In genomic region chr9:81092057-81092456, GRCh38 we compare ENCODE assay signal across 21 cellular contexts.
A peak's percentile ranks its signal among the peaks of the same experiment; 100 is the strongest.
DNase-seq lines count a peak whose midpoint lies in the region; ATAC-seq and TF ChIP-seq lines count a peak whose summit lies in the region.
"Had no signal": no experiment of that assay in that cellular context is flagged by ENCODE, and none has a peak within 500 bp of the region (broad histone marks: within the 10 kb centered on the region; RNA-seq: fewer than 3 reads in every experiment).

No MANE protein-coding gene starts in this region.

- CTCF ChIA-PET in MCF 10A (lab: Yijun Ruan, JAX): interaction anchor here (0.6 kb wide), 2 partner anchors 18 to 564 kb away, joined by 3 read pairs; no protein-coding TSS in a partner anchor
- CTCF ChIA-PET in SK-N-SH (lab: Yijun Ruan, JAX): interaction anchor here (1.2 kb wide), 1 partner anchor 12 kb away, joined by 3 read pairs; no protein-coding TSS in a partner anchor

- TF ChIP-seq EP300 in SK-N-SH (IDR thresholded peaks at IDR 0.05; ENCODE audit: borderline replicate concordance in 1 of 2, low read depth in 1 of 2, low read length in 1 of 2): no peak

- 70% methylated on average over 2 of the region's 2 CpGs for WGBS in SK-N-SH (ENCODE audit: low lambda C conversion rate)

- TF ChIP-seq POLR2A in breast epithelium (IDR thresholded peaks at IDR 0.05): no peak

- H3K9me2 ChIP-seq in SK-N-SH: no peaks in the 10 kb centered on the region

- intact Hi-C loops in MCF 10A (cut with micrococcal nuclease) (no loop called here), breast epithelium (cut with DNase I; ENCODE audit: low total_unique reads) (no loop called here)

- H3K27ac Mint-ChIP-seq in MCF 10A (ENCODE audit: low read depth, unreplicated experiment): no peak overlapping the region
- H3K27ac Mint-ChIP-seq: CD4-positive, alpha-beta T cell; IgD-negative memory B cell had no signal

- H3K36me3 Mint-ChIP-seq in MCF 10A (ENCODE audit: insufficient read depth, unreplicated experiment): no peaks in the 10 kb centered on the region
- H3K36me3 Mint-ChIP-seq: IgD-negative memory B cell had no signal

- no peak for TF ChIP-seq RAD21 in SK-N-SH (IDR thresholded peaks at IDR 0.05; ENCODE audit: low read length)

- H3K4me1 Mint-ChIP-seq in MCF 10A (ENCODE audit: insufficient read depth, unreplicated experiment): peaks cover 6% of the 10 kb centered on the region
- H3K4me1 Mint-ChIP-seq: IgD-negative memory B cell had no signal

- H3K4me1 ChIP-seq in breast epithelium (no peaks in the 10 kb centered on the region), SK-N-SH (ENCODE audit: control insufficient read depth in 1 of 2, insufficient read depth in 2 of 2, low read depth in 1 of 2, low read length in 1 of 2) (no peaks in the 10 kb centered on the region)
- H3K4me1 ChIP-seq: HAP-1 had no signal

- H3K9ac ChIP-seq in SK-N-SH: no peak overlapping the region
- H3K9ac ChIP-seq: BLaER1 treated with 17β-estradiol and CSF1 and Interleukin-3, amounts not matched to agents 10 nM and 100 nM; KMS-11 had no signal

- no peak for TF ChIP-seq CTCF in MCF 10A (IDR thresholded peaks at IDR 0.05; ENCODE audit: unreplicated experiment)
- no peak for TF ChIP-seq CTCF in breast epithelium (IDR thresholded peaks at IDR 0.05)
- no peak for TF ChIP-seq CTCF in GM20000 (IDR thresholded peaks at IDR 0.05; ENCODE audit: extremely low read depth, missing control alignments)
- no peak for TF ChIP-seq CTCF in SK-N-SH (IDR thresholded peaks at IDR 0.05)

- H3K27me3 ChIP-seq in breast epithelium (no peaks in the 10 kb centered on the region), SK-N-SH (ENCODE audit: insufficient read depth) (no peaks in the 10 kb centered on the region)
- H3K27me3 ChIP-seq: BLaER1 treated with 17β-estradiol and CSF1 and Interleukin-3, amounts not matched to agents 10 nM and 100 nM had no signal

- H3K36me3 ChIP-seq in breast epithelium (no peaks in the 10 kb centered on the region), SK-N-SH (replicated peaks in 1 of 2; ENCODE audit: control insufficient read depth in 1 of 2, insufficient read depth in 2 of 2, low read length in 1 of 2) (no peaks in the 10 kb centered on the region)
- H3K36me3 ChIP-seq: BLaER1 treated with 17β-estradiol and CSF1 and Interleukin-3, amounts not matched to agents 10 nM and 100 nM; HAP-1 had no signal

- DNase-seq in MCF 10A (ENCODE audit: unreplicated experiment): peak; percentile 38
- no peak for DNase-seq in breast epithelium (ENCODE audit: low spot score in 2 of 2)
- DNase-seq in amniotic epithelial cell (ENCODE audit: low read depth): peak; percentile 33
- DNase-seq in fibroblast of the conjunctiva (ENCODE audit: low read depth): peak; percentile 3
- no peak for DNase-seq in iPS-NIHi7 (ENCODE audit: extremely low spot score)
- no peak for DNase-seq in GM20000 (ENCODE audit: low spot score)
- DNase-seq in SK-N-SH: no peak
- DNase-seq: AML-193; CD4-positive, alpha-beta T cell; GOT3; NCI-H2029; NCI-H446; NCI-H526 treated with DMSO at 0.1 percent for 48 hours; SHP77 had no signal

- H3K4me3 Mint-ChIP-seq in MCF 10A (ENCODE audit: unreplicated experiment): no peak overlapping the region
- H3K4me3 Mint-ChIP-seq: CD4-positive, alpha-beta T cell; IgD-negative memory B cell had no signal

- H3K27me3 Mint-ChIP-seq in MCF 10A (ENCODE audit: insufficient read depth, unreplicated experiment): no peaks in the 10 kb centered on the region
- H3K27me3 Mint-ChIP-seq: CD4-positive, alpha-beta T cell; IgD-negative memory B cell had no signal

- no peak overlapping the region for H3K4me3 ChIP-seq in breast epithelium
- no peak overlapping the region for H3K4me3 ChIP-seq in SK-N-SH (ENCODE audit: low read depth in 2 of 2, low read length in 1 of 2)
- H3K4me3 ChIP-seq: BLaER1 treated with 17β-estradiol and CSF1 and Interleukin-3, amounts not matched to agents 10 nM and 100 nM; HAP-1 had no signal

- BruUV-seq in MCF 10A (replicated peaks; lab: Mats Ljungman, UMichigan): no TSS peak

- ATAC-seq in GM18873 (IDR thresholded peaks at IDR 0.05; ENCODE audit: low FRiP score, unreplicated experiment): no peak
- ATAC-seq: Panc1 had no signal

- H3K9me3 Mint-ChIP-seq in MCF 10A (ENCODE audit: unreplicated experiment): no peaks in the 10 kb centered on the region
- H3K9me3 Mint-ChIP-seq: CD4-positive, alpha-beta T cell had no signal

- H3K27ac ChIP-seq in breast epithelium (no peak overlapping the region), SK-N-SH (ENCODE audit: low read depth in 2 of 2, low read length in 1 of 2) (no peak overlapping the region)
- H3K27ac ChIP-seq: BLaER1 treated with 17β-estradiol and CSF1 and Interleukin-3, amounts not matched to agents 10 nM and 100 nM; KMS-11; RWPE1 had no signal

- POLR2A ChIA-PET in MCF 10A (lab: Yijun Ruan, JAX) (no interaction called here), SK-N-SH (lab: Yijun Ruan, JAX) (no interaction called here)

- no peaks in the 10 kb centered on the region for H3K9me3 ChIP-seq in breast epithelium
- no peaks in the 10 kb centered on the region for H3K9me3 ChIP-seq in SK-N-SH
- H3K9me3 ChIP-seq: HAP-1 had no signal

- H2AFZ ChIP-seq in SK-N-SH (ENCODE audit: low read depth): no peak overlapping the region

- H3K4me2 ChIP-seq in SK-N-SH: no peak overlapping the region
- H3K4me2 ChIP-seq: BLaER1 treated with 17β-estradiol and CSF1 and Interleukin-3, amounts not matched to agents 10 nM and 100 nM; KMS-11 had no signal

- H3K79me2 ChIP-seq in SK-N-SH (ENCODE audit: insufficient read depth): no peaks in the 10 kb centered on the region

- H3F3A ChIP-seq in SK-N-SH (replicated peaks; ENCODE audit: insufficient read depth): no peaks in the 10 kb centered on the region

- no peaks in the 10 kb centered on the region for H4K20me1 ChIP-seq in SK-N-SH (ENCODE audit: insufficient read depth)
- H4K20me1 ChIP-seq: BLaER1 treated with 17β-estradiol and CSF1 and Interleukin-3, amounts not matched to agents 10 nM and 100 nM had no signal

TF ChIP-seq in SK-N-SH, 30 proteins besides CTCF, POLR2A, EP300 and RAD21 (continues in another document):
- TF ChIP-seq SIN3A (IDR thresholded peaks at IDR 0.05; ENCODE audit: borderline replicate concordance, low read depth, low read length) (no peak), TEAD4 (IDR thresholded peaks at IDR 0.05; ENCODE audit: borderline replicate concordance, insufficient read depth) (no peak), RCOR1 (IDR thresholded peaks at IDR 0.05; ENCODE audit: low read length) (no peak), PBX3 (IDR thresholded peaks at IDR 0.05) (no peak), NFIC (IDR thresholded peaks at IDR 0.05; ENCODE audit: borderline replicate concordance) (no peak), SMC3 (IDR thresholded peaks at IDR 0.05; ENCODE audit: low read depth, low read length) (no peak), GABPA (IDR thresholded peaks at IDR 0.05; ENCODE audit: low read depth) (no peak), YY1 (IDR thresholded peaks at IDR 0.05; ENCODE audit: low read depth) (no peak), MXI1 (IDR thresholded peaks at IDR 0.05; ENCODE audit: low read depth, low read length) (no peak), RFX5 (IDR thresholded peaks at IDR 0.05; ENCODE audit: low read length) (no peak), USF2 (IDR thresholded peaks at IDR 0.05; ENCODE audit: borderline replicate concordance, low read depth, low read length) (no peak), TCF12 (IDR thresholded peaks at IDR 0.05) (no peak), IRF3 (IDR thresholded peaks at IDR 0.05; ENCODE audit: low read depth, low read length) (no peak), ZBTB33 (IDR thresholded peaks at IDR 0.05; ENCODE audit: borderline replicate concordance, low read depth) (no peak), FOSL2 (IDR thresholded peaks at IDR 0.05; ENCODE audit: borderline replicate concordance, low read depth) (no peak), TAF1 (IDR thresholded peaks at IDR 0.05; ENCODE audit: borderline replicate concordance, low read depth, low read length) (no peak)

Comparison
In these comparisons a context has a peak if more than half of its experiments do, and no peak if none do; other contexts are left out.
1. DNase-seq: peak in MCF 10A (single experiment), amniotic epithelial cell (single experiment) and fibroblast of the conjunctiva (single experiment); none in breast epithelium (0 of 2), iPS-NIHi7 (single experiment), GM20000 (single experiment) and SK-N-SH (single experiment).